In the genomic region with DNA sequence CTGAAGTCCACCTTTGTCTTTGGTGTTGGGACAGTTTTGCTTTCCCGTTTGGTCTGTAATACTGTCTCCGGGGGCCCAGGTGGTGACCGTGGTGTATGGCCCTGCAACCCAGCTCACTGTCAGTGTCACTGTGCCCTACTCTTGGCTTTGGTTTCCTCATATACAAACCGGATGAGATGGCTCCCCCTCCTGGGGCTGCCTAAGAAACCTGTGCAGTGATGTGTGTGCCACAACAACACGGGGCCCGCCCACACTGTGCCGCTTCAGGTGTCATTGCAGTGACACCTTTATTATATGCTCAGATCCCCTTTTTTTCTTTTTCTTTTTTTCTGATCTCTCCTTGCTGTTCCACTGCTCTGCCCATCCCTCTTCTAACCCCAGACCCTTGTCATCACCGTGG, we compare ENCODE assay signal across 8 cellular contexts.
DNase-seq lines count a peak whose midpoint lies in the region; ATAC-seq, FAIRE-seq and TF ChIP-seq lines count a peak whose summit lies in the region.

No MANE protein-coding gene starts in this region.

- ATAC-seq in GM18498 (IDR thresholded peaks at IDR 0.05; ENCODE audit: unreplicated experiment) (peak; percentile 97), GM21723 (IDR thresholded peaks at IDR 0.05; ENCODE audit: unreplicated experiment) (peak; percentile 97), foreskin keratinocyte (no peak)

- no peak for FAIRE-seq in HTR-8/SVneo (lab: Jason Lieb, UNC)

- DNase-seq in NB4 (ENCODE audit: low read depth) (peak; percentile 23), head of caudate nucleus (peak in 33 of 42 donors; percentile 27 to 75 (median 55)), HTR-8/SVneo (ENCODE audit: insufficient read length, low spot score) (no peak), foreskin keratinocyte (no peak), HuH-7 (ENCODE audit: low spot score) (no peak), GOT3 (lab: John Stamatoyannopoulos, UW) (no peak)

- no peaks in the 10 kb centered on the region for H3K4me1 ChIP-seq in foreskin keratinocyte

- intact Hi-C loops in head of caudate nucleus (cut with DNase I) = no loop called here

- no peak overlapping the region for H3K27ac ChIP-seq in foreskin keratinocyte

- peak; percentile 19 for TF ChIP-seq CTCF in NB4 (IDR thresholded peaks at IDR 0.05; ENCODE audit: low read depth, low read length)
- no peak for TF ChIP-seq CTCF in foreskin keratinocyte (conservative IDR thresholded peaks at IDR 0.05)

- no peak overlapping the region for H3K4me3 ChIP-seq in NB4 (ENCODE audit: low read depth, low read length)

- TF ChIP-seq POLR2A in NB4 (IDR thresholded peaks at IDR 0.05; ENCODE audit: extremely low read depth, insufficient read length) = no peak

- H3K27me3 ChIP-seq in foreskin keratinocyte = no peaks in the 10 kb centered on the region

Comparison
In these comparisons a context has a peak if more than half of its experiments do, and no peak if none do; other contexts are left out.
1. DNase-seq: peak in NB4 (single experiment) and head of caudate nucleus (33 of 42); none in HTR-8/SVneo (single experiment), foreskin keratinocyte (0 of 2), HuH-7 (single experiment) and GOT3 (single experiment).